In the genomic region with DNA sequence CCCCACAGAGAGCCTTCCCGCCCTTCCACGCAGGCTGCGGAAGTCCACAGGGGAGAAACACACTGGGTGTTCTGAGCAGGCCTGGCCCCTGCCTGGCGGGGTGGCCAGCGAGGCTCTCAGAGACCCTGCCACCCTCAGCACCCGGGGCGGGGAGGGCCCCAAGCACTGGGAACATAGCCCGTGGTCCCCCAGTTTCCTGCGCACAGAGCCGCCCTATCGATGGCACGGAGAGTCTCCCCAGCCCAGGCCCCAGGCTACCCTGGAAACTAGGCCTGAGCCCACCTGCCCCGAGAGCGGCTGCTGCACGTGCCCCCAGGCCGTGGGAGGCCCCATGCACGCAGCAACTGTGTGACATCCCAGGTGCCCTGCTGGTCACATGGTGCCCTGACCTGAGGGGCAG, we compare ENCODE assay signal across 31 cellular contexts. TPM values are rescaled to one million over a fixed set of nuclear protein-coding genes. Genes with fewer than 3 reads are reported as not detected.
"Had no signal": no experiment of that assay in that cellular context is flagged by ENCODE, and none has a peak within 500 bp of the region (broad histone marks: within the 10 kb centered on the region; RNA-seq: fewer than 3 reads in every experiment).

No MANE protein-coding gene starts in this region.

- H3K4me1 Mint-ChIP-seq: activated naive CD4-positive, alpha-beta T cell treated with anti-CD3 and anti-CD28 coated beads, Interleukin-2, amount 50 U/mL, for 24 hours had no signal

- H3K9me3 Mint-ChIP-seq: activated CD4-positive, alpha-beta memory T cell treated with anti-CD3 and anti-CD28 coated beads for 36 hours; activated CD4-positive, alpha-beta T cell treated with anti-CD3 and anti-CD28 coated beads, Interleukin-2, amount 10 ng/mL, durations not matched to agents 24 days and 14 days; activated naive CD4-positive, alpha-beta T cell treated with anti-CD3 and anti-CD28 coated beads, Interleukin-2, amount 50 U/mL, for 24 hours; activated naive CD8-positive, alpha-beta T cell treated with anti-CD3 and anti-CD28 coated beads for 36 hours; activated naive CD8-positive, alpha-beta T cell treated with anti-CD3 and anti-CD28 coated beads, Interleukin-2, amount 50 U/mL, for 24 hours; activated T-cell treated with anti-CD3 and anti-CD28 coated beads, Interleukin-2, amount 50 U/mL, for 24 hours; activated T-cell treated with anti-CD3 and anti-CD28 coated beads, Interleukin-2, amount 50 U/mL, for 72 hours had no signal

- H3K27ac Mint-ChIP-seq: activated CD4-positive, alpha-beta memory T cell treated with anti-CD3 and anti-CD28 coated beads for 36 hours; activated CD4-positive, alpha-beta T cell treated with anti-CD3 and anti-CD28 coated beads for 36 hours; activated CD4-positive, alpha-beta T cell treated with anti-CD3 and anti-CD28 coated beads, Interleukin-2, amount 10 ng/mL, durations not matched to agents 24 days and 14 days; activated naive CD4-positive, alpha-beta T cell treated with anti-CD3 and anti-CD28 coated beads, Interleukin-2, amount 50 U/mL, for 24 hours; activated naive CD8-positive, alpha-beta T cell treated with anti-CD3 and anti-CD28 coated beads for 36 hours; activated naive CD8-positive, alpha-beta T cell treated with anti-CD3 and anti-CD28 coated beads, Interleukin-2, amount 50 U/mL, for 24 hours; activated T-cell treated with anti-CD3 and anti-CD28 coated beads, Interleukin-2, amount 50 U/mL, for 24 hours; activated T-cell treated with anti-CD3 and anti-CD28 coated beads, Interleukin-2, amount 50 U/mL, for 72 hours had no signal

- H3K4me3 Mint-ChIP-seq: activated CD4-positive, alpha-beta memory T cell treated with anti-CD3 and anti-CD28 coated beads for 36 hours; activated CD4-positive, alpha-beta T cell treated with anti-CD3 and anti-CD28 coated beads for 36 hours; activated CD4-positive, alpha-beta T cell treated with anti-CD3 and anti-CD28 coated beads, Interleukin-2, amount 10 ng/mL, durations not matched to agents 24 days and 14 days; activated naive CD4-positive, alpha-beta T cell treated with anti-CD3 and anti-CD28 coated beads, Interleukin-2, amount 50 U/mL, for 24 hours; activated naive CD8-positive, alpha-beta T cell treated with anti-CD3 and anti-CD28 coated beads for 36 hours; activated naive CD8-positive, alpha-beta T cell treated with anti-CD3 and anti-CD28 coated beads, Interleukin-2, amount 50 U/mL, for 24 hours; activated T-cell treated with anti-CD3 and anti-CD28 coated beads, Interleukin-2, amount 50 U/mL, for 24 hours; activated T-cell treated with anti-CD3 and anti-CD28 coated beads, Interleukin-2, amount 50 U/mL, for 72 hours had no signal

- H3K4me3 ChIP-seq: adrenal gland, body of pancreas, colonic mucosa, esophagus squamous epithelium, gastroesophageal sphincter had no signal

- H3K36me3 ChIP-seq: colonic mucosa had no signal

- H3K27me3 ChIP-seq: adrenal gland, body of pancreas, colonic mucosa, esophagus squamous epithelium, gastroesophageal sphincter had no signal

- H3K27ac ChIP-seq: adrenal gland, body of pancreas, colonic mucosa, epithelial cell of prostate, esophagus squamous epithelium, gastroesophageal sphincter had no signal

- H3K27me3 Mint-ChIP-seq: activated CD4-positive, alpha-beta memory T cell treated with anti-CD3 and anti-CD28 coated beads for 36 hours; activated CD4-positive, alpha-beta T cell treated with anti-CD3 and anti-CD28 coated beads for 36 hours; activated CD4-positive, alpha-beta T cell treated with anti-CD3 and anti-CD28 coated beads, Interleukin-2, amount 10 ng/mL, durations not matched to agents 24 days and 14 days; activated naive CD4-positive, alpha-beta T cell treated with anti-CD3 and anti-CD28 coated beads, Interleukin-2, amount 50 U/mL, for 24 hours; activated naive CD8-positive, alpha-beta T cell treated with anti-CD3 and anti-CD28 coated beads for 36 hours; activated naive CD8-positive, alpha-beta T cell treated with anti-CD3 and anti-CD28 coated beads, Interleukin-2, amount 50 U/mL, for 24 hours; activated T-cell treated with anti-CD3 and anti-CD28 coated beads, Interleukin-2, amount 50 U/mL, for 24 hours had no signal

- H3K36me3 Mint-ChIP-seq: activated naive CD4-positive, alpha-beta T cell treated with anti-CD3 and anti-CD28 coated beads, Interleukin-2, amount 50 U/mL, for 24 hours had no signal

- H3K9me3 ChIP-seq: adrenal gland, body of pancreas, colonic mucosa, esophagus squamous epithelium, gastroesophageal sphincter had no signal

- H3K4me1 ChIP-seq: adrenal gland, body of pancreas, colonic mucosa, esophagus squamous epithelium, gastroesophageal sphincter had no signal

- DNase-seq: activated CD4-positive, alpha-beta memory T cell treated with anti-CD3 and anti-CD28 coated beads for 36 hours; activated CD4-positive, alpha-beta T cell treated with anti-CD3 and anti-CD28 coated beads for 36 hours; activated CD4-positive, alpha-beta T cell treated with anti-CD3 and anti-CD28 coated beads, Interleukin-2, amount 10 ng/mL, durations not matched to agents 24 days and 14 days; activated CD4-positive, CD25-positive, alpha-beta regulatory T cell; activated CD4-positive, CD25-positive, alpha-beta regulatory T cell treated with anti-CD3 and anti-CD28 coated beads, Interleukin-2, amount 50 U/mL, for 72 hours; activated CD8-positive, alpha-beta memory T cell treated with anti-CD3 and anti-CD28 coated beads, Interleukin-2, amount 50 U/mL, for 48 hours; activated gamma-delta T cell; activated naive CD4-positive, alpha-beta T cell; activated naive CD8-positive, alpha-beta T cell treated with anti-CD3 and anti-CD28 coated beads for 36 hours; activated naive CD8-positive, alpha-beta T cell treated with anti-CD3 and anti-CD28 coated beads, Interleukin-2, amount 50 U/mL, for 24 hours; activated T-cell treated with anti-CD3 and anti-CD28 coated beads for 4 hours; activated T-cell treated with anti-CD3 and anti-CD28 coated beads, Interleukin-2, amount 50 U/mL, for 24 hours; activated T-cell treated with anti-CD3 and anti-CD28 coated beads, Interleukin-2, amount 50 U/mL, for 72 hours; adrenal gland; amygdala; aorta; body of pancreas; central memory CD4-positive, alpha-beta T cell; cerebellar nuclear complex; colonic mucosa; effector CD8-positive, alpha-beta T cell; esophagus squamous epithelium; foreskin melanocyte; head of caudate nucleus; T-helper 2 cell had no signal

RNA-seq across cellular contexts. Expression of gene PERCC1, which starts 23.7 kb away (rescaled TPM):
- polyA plus RNA-seq: adrenal gland, aorta, endothelial cell of umbilical vein, esophagus, fibroblast of lung had no signal

RNA-seq across cellular contexts. Expression of gene PTX4, which starts 34.2 kb away (rescaled TPM):
- polyA plus RNA-seq: aorta, endothelial cell of umbilical vein, esophagus, fibroblast of lung had no signal
